19 cellular contexts compared by ENCODE assay signal in the genomic region with DNA sequence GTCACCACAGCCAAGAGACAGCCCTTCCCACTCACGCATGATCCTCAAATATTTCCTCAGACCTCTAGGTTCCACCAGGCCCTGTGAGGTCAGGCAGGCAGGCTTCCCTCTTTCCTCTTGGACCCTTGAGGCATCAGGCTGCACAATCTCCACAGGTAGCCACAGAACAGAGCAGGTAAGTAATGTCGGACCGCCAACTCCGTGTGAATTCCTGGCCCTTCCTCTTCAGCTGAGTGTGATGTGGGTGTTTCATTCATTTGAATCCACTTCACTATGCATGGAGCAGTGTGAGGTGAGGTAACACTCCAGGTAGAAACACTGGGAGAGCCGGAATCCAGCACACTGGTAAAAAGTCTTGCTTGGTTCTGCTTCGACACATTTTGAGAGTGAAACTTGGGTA. TPM values are rescaled to one million over a fixed set of nuclear protein-coding genes. Genes with fewer than 3 reads are reported as not detected.
DNase-seq lines count a peak whose midpoint lies in the region; ATAC-seq, FAIRE-seq and TF ChIP-seq lines count a peak whose summit lies in the region.
"Had no signal": no experiment of that assay in that cellular context is flagged by ENCODE, and none has a peak within 500 bp of the region (broad histone marks: within the 10 kb centered on the region; RNA-seq: fewer than 3 reads in every experiment).

No MANE protein-coding gene starts in this region.

- H3K79me2 ChIP-seq in GM12878 (ENCODE audit: control insufficient read depth, insufficient read depth, low read length), result no peaks in the 10 kb centered on the region

- no peaks in the 10 kb centered on the region for H3K36me3 ChIP-seq in GM12878 (ENCODE audit: control insufficient read depth in 2 of 2, insufficient read depth in 2 of 2, low read length in 1 of 2)
- no peaks in the 10 kb centered on the region for H3K36me3 ChIP-seq in lung (ENCODE audit: control insufficient read depth in 2 of 2, insufficient read depth in 2 of 2, low read length in 2 of 2)
- no peaks in the 10 kb centered on the region for H3K36me3 ChIP-seq in stomach
- H3K36me3 ChIP-seq: HAP-1 had no signal

- no peak for TF ChIP-seq POLR2A in GM12878 (IDR thresholded peaks at IDR 0.05; ENCODE audit: low read depth, low read length)
- TF ChIP-seq POLR2A in stomach (IDR thresholded peaks at IDR 0.05), result no peak

- H3K4me2 ChIP-seq in GM12878 (ENCODE audit: control insufficient read depth, insufficient read depth), result no peak overlapping the region

- H3K27ac ChIP-seq in GM12878 (ENCODE audit: control insufficient read depth, insufficient read depth), result peak overlapping the region; percentile 64; the same call in 1 of the 2 replicates
- H3K27ac ChIP-seq in lung (ENCODE audit: low read depth in 1 of 2, low read length in 1 of 2), result no peak overlapping the region
- peak overlapping the region in 4 of 5 donors; percentile 61 to 81 (median 70) for H3K27ac ChIP-seq in stomach
- H3K27ac ChIP-seq: HL-60 had no signal

- POLR2A ChIA-PET in GM12878 (lab: Charles Lee), result no interaction called here

- 94% methylated on average over 6 of the region's 6 CpGs for WGBS in GM12878 (ENCODE audit: insufficient coverage, insufficient replicate concordance, low lambda C conversion rate, missing lambda C conversion rate)
- 68 to 77% methylated on average over 6 of the region's 6 CpGs for WGBS in lung, 2 donors
- 68 to 83% (median 78%) methylated on average over 6 of the region's 6 CpGs for WGBS in stomach, 5 donors

- intact Hi-C loops in GM12878 (cut with micrococcal nuclease; ENCODE audit: unreplicated experiment) (no loop called here), stomach (cut with DNase I; ENCODE audit: low total_unique reads) (no loop called here)

- CTCF ChIA-PET in GM12878 (lab: Yijun Ruan, JAX), result interaction anchor here (0.6 to 0.8 kb wide), 2 partner anchors 18 to 608 kb away, joined by 3 read pairs; no protein-coding TSS in a partner anchor

- H4K20me1 ChIP-seq in GM12878 (ENCODE audit: control insufficient read depth, insufficient read depth), result no peaks in the 10 kb centered on the region

- SMC1A ChIA-PET in GM12878 (lab: Charles Lee; ENCODE audit: uncharacterized antibody, unreplicated experiment), result interaction anchor here (1.4 to 1.6 kb wide), 2 partner anchors 18 to 31 kb away, joined by 11 read pairs; no protein-coding TSS in a partner anchor

- in situ Hi-C loops in GM12878 (cut with MboI), result no loop called here

- RAD21 ChIA-PET in GM12878 (lab: Charles Lee; ENCODE audit: unreplicated experiment), result interaction anchor here (1.1 to 2.6 kb wide), 2 partner anchors 31 to 54 kb away, joined by 5 to 14 read pairs; no protein-coding TSS in a partner anchor

- H3K4me3 ChIP-seq in GM12878, result no peak overlapping the region
- H3K4me3 ChIP-seq in lung, result no peak overlapping the region
- no peak overlapping the region for H3K4me3 ChIP-seq in stomach
- H3K4me3 ChIP-seq: HAP-1 had no signal

- ATAC-seq in GM12878, result no peak
- peak; percentile 8 for ATAC-seq in lung (ENCODE audit: insufficient read depth, low FRiP score)
- ATAC-seq: Panc1 had no signal

- BruUV-seq in GM12878 (replicated peaks; lab: Mats Ljungman, UMichigan), result no TSS peak

- TF ChIP-seq EP300 in GM12878 (IDR thresholded peaks at IDR 0.05; ENCODE audit: borderline replicate concordance in 1 of 2, control insufficient read depth in 1 of 2, low read depth in 2 of 2, low read length in 2 of 2), result no peak
- no peak for TF ChIP-seq EP300 in stomach (IDR thresholded peaks at IDR 0.05)

- H3K9me3 ChIP-seq in GM12878 (replicated peaks; ENCODE audit: control insufficient read depth, insufficient read depth, low read length) (no peaks in the 10 kb centered on the region), lung (ENCODE audit: control insufficient read depth in 2 of 2, insufficient read depth in 1 of 2, low read length in 1 of 2) (no peaks in the 10 kb centered on the region), stomach (no peaks in the 10 kb centered on the region)
- H3K9me3 ChIP-seq: HAP-1 had no signal

- TF ChIP-seq CTCF in GM12878 (IDR thresholded peaks at IDR 0.05 in 2 of 3, conservative IDR thresholded peaks at IDR 0.05 in 1 of 3; ENCODE audit: control insufficient read depth in 2 of 3, extremely low read depth in 1 of 3, insufficient read depth in 1 of 3, low read depth in 3 of 3, low read length in 3 of 3) (no peak), lung (IDR thresholded peaks at IDR 0.05; ENCODE audit: control extremely low read depth, extremely low read depth) (no peak), stomach (IDR thresholded peaks at IDR 0.05) (no peak)

- H2AFZ ChIP-seq in GM12878 (ENCODE audit: control insufficient read depth, low read depth, low read length), result no peak overlapping the region

- DNase-seq in GM12878 (ENCODE audit: low read depth, low spot score) (no peak), lung (ENCODE audit: low spot score) (no peak), stomach (no peak), NCI-H82 treated with DMSO at 0.1 percent for 48 hours (lab: John Stamatoyannopoulos, UW; ENCODE audit: unreplicated experiment) (no peak), SW 1271 (lab: John Stamatoyannopoulos, UW) (no peak), NCI-H774 (lab: John Stamatoyannopoulos, UW) (no peak), NCI-H1694 (lab: John Stamatoyannopoulos, UW) (no peak)
- DNase-seq: ACHN; CD4-positive, alpha-beta memory T cell; DND-41; NCI-H1417; NCI-H2029; NCI-H2171; NCI-H446 had no signal

- H3K4me1 ChIP-seq in GM12878 (ENCODE audit: control insufficient read depth, insufficient read depth, low read length) (peaks cover 25% of the 10 kb centered on the region), lung (ENCODE audit: control insufficient read depth in 2 of 2, insufficient read depth in 2 of 2, low read length in 2 of 2) (no peaks in the 10 kb centered on the region), stomach (peaks cover 21 to 40% (median 29%) of the 10 kb centered on the region in 4 donors)
- H3K4me1 ChIP-seq: HAP-1 had no signal

- H3K27me3 ChIP-seq in GM12878 (replicated peaks in 1 of 2; ENCODE audit: control insufficient read depth in 2 of 2, insufficient read depth in 2 of 2, low read length in 1 of 2), result no peaks in the 10 kb centered on the region
- no peaks in the 10 kb centered on the region for H3K27me3 ChIP-seq in lung (ENCODE audit: control insufficient read depth, insufficient read depth)
- H3K27me3 ChIP-seq in stomach, result no peaks in the 10 kb centered on the region

- no peak overlapping the region for H3K9ac ChIP-seq in GM12878 (ENCODE audit: control insufficient read depth, insufficient read depth, low read length)

- no peak for FAIRE-seq in GM12878 (lab: Jason Lieb, UNC)
- FAIRE-seq: D721Med, G401.6 had no signal

- TF ChIP-seq RAD21 in GM12878 (IDR thresholded peaks at IDR 0.05; ENCODE audit: insufficient read depth, low read depth, low read length), result no peak

TF ChIP-seq in GM12878, 131 proteins besides CTCF, POLR2A, EP300 and RAD21 (continues in another document):
- TF ChIP-seq RBBP5 (conservative IDR thresholded peaks at IDR 0.05) (no peak), EED (IDR thresholded peaks at IDR 0.05; ENCODE audit: low read depth) (no peak), ZNF24 (IDR thresholded peaks at IDR 0.05) (no peak), CHD1 (IDR thresholded peaks at IDR 0.05; ENCODE audit: low read depth, low read length) (no peak), EGR1 (IDR thresholded peaks at IDR 0.05; ENCODE audit: borderline replicate concordance in 1 of 2, low read depth in 2 of 2, low read length in 2 of 2) (no peak), CBX3 (IDR thresholded peaks at IDR 0.05; ENCODE audit: borderline replicate concordance, low read depth) (no peak)

RNA-seq across cellular contexts. Expression of a gene that starts 44.0 kb away (rescaled TPM):
- 20.4 and 20.5 TPM in 2 replicates for total RNA-seq in GM12878 (2013; cell fraction: nucleolus; rRNA removed)
- total RNA-seq in GM12878 (2014; rRNA removed) (58.1 and 72.0 TPM in 2 replicates), GM12878 (2014; rRNA removed; fragmentation: Illumina TruSeq; extraction: Trizol) (109 and 115 TPM in 2 replicates), GM12878 (2021) (64.5 and 67.7 TPM in 2 replicates), lung (10 to 100 TPM; 19.8 to 21.2 TPM), stomach (10 to 100 TPM in 4 of 5 donors, 1 to 10 TPM in 1; 3.2 to 57.4 (median 17.4) TPM)
- polyA plus RNA-seq in GM12878 (2011; ENCODE audit: low read depth), result 27.1 TPM
- polyA plus RNA-seq in GM12878 (2011; rRNA removed) (135 and 153 TPM in 2 replicates), GM12878 (2014; fragmentation: Illumina TruSeq; extraction: Trizol) (156 and 189 TPM in 2 replicates), GM12878 (2014; fragmentation: Nextera tagmentation; extraction: Ambion mirVana) (100 to 1,000 TPM; 156 to 162 TPM), GM12878 (2014; rRNA removed) (82.6 and 109 TPM in 2 replicates), GM12878 (2016; fragmentation: Nextera tagmentation; extraction: Ambion mirVana) (100 to 1,000 TPM; 170 to 180 TPM), lung (10 to 100 TPM; 27.1 to 28.1 TPM), stomach (10 to 100 TPM; 28.0 to 43.8 (median 32.5) TPM)
- 96.7 and 182 TPM in 2 replicates for polyA plus RNA-seq in GM12878 (2011; cell fraction: cytosol; rRNA removed)
- polyA plus RNA-seq in GM12878 (2011; cell fraction: nucleus; rRNA removed), result 68.0 and 72.7 TPM in 2 replicates
- 36.4 and 44.6 TPM in 2 replicates for polyA plus RNA-seq in GM12878 (2012)
- 46.5 and 55.7 TPM in 2 replicates for polyA minus RNA-seq in GM12878 (2011; rRNA and poly(A)+ RNA removed)
- 17.9 and 20.1 TPM in 2 replicates for polyA minus RNA-seq in GM12878 (2011; cell fraction: cytosol; rRNA and poly(A)+ RNA removed)
- polyA minus RNA-seq in GM12878 (2011; cell fraction: nucleus; rRNA and poly(A)+ RNA removed), result 15.4 and 16.3 TPM in 2 replicates

RNA-seq across cellular contexts. Expression of a gene that starts 48.0 kb away (rescaled TPM):
- 84.9 and 88.1 TPM in 2 replicates for total RNA-seq in GM12878 (2013; cell fraction: nucleolus; rRNA removed)
- total RNA-seq in GM12878 (2014; rRNA removed), result 78.4 and 79.9 TPM in 2 replicates
- 81.4 and 88.8 TPM in 2 replicates for total RNA-seq in GM12878 (2014; rRNA removed; fragmentation: Illumina TruSeq; extraction: Trizol)
- total RNA-seq in GM12878 (2021), result 104 and 108 TPM in 2 replicates
- polyA plus RNA-seq in GM12878 (2011; ENCODE audit: low read depth), result 51.0 TPM
- polyA plus RNA-seq in GM12878 (2011; rRNA removed), result 89.6 and 105 TPM in 2 replicates
- polyA plus RNA-seq in GM12878 (2011; cell fraction: cytosol; rRNA removed), result 71.9 and 76.2 TPM in 2 replicates
- 40.1 and 59.2 TPM in 2 replicates for polyA plus RNA-seq in GM12878 (2011; cell fraction: nucleus; rRNA removed)
- polyA plus RNA-seq in GM12878 (2012), result 60.9 and 70.4 TPM in 2 replicates
- 120 and 136 TPM in 2 replicates for polyA plus RNA-seq in GM12878 (2014; fragmentation: Illumina TruSeq; extraction: Trizol)
- polyA plus RNA-seq in GM12878 (2014; fragmentation: Nextera tagmentation; extraction: Ambion mirVana), result 100 to 1,000 TPM in 1 of 2 experiments, 10 to 100 TPM in 1; 88.9 to 115 TPM
- 73.5 and 86.5 TPM in 2 replicates for polyA plus RNA-seq in GM12878 (2014; rRNA removed)
- polyA plus RNA-seq in GM12878 (2016; fragmentation: Nextera tagmentation; extraction: Ambion mirVana), result 100 to 1,000 TPM; 137 to 149 TPM
- polyA minus RNA-seq in GM12878 (2011; rRNA and poly(A)+ RNA removed), result 67.1 and 77.4 TPM in 2 replicates
- polyA minus RNA-seq in GM12878 (2011; cell fraction: cytosol; rRNA and poly(A)+ RNA removed), result 35.5 and 39.3 TPM in 2 replicates
- polyA minus RNA-seq in GM12878 (2011; cell fraction: nucleus; rRNA and poly(A)+ RNA removed), result 23.0 and 32.3 TPM in 2 replicates
- total RNA-seq in lung, result 10 to 100 TPM; 51.2 to 63.4 TPM
- polyA plus RNA-seq in lung, result 10 to 100 TPM; 22.8 to 45.2 TPM
- 10 to 100 TPM; 30.1 to 94.5 (median 49.6) TPM for total RNA-seq in stomach
- 10 to 100 TPM; 37.3 to 45.1 (median 37.5) TPM for polyA plus RNA-seq in stomach

Comparison
In these comparisons a context has a peak if more than half of its experiments do, and no peak if none do; other contexts are left out.
1. H3K27ac ChIP-seq: peak in GM12878 (single experiment) and stomach (4 of 5); none in lung (0 of 2).